9 cellular contexts compared by ENCODE assay signal in the genomic region with DNA sequence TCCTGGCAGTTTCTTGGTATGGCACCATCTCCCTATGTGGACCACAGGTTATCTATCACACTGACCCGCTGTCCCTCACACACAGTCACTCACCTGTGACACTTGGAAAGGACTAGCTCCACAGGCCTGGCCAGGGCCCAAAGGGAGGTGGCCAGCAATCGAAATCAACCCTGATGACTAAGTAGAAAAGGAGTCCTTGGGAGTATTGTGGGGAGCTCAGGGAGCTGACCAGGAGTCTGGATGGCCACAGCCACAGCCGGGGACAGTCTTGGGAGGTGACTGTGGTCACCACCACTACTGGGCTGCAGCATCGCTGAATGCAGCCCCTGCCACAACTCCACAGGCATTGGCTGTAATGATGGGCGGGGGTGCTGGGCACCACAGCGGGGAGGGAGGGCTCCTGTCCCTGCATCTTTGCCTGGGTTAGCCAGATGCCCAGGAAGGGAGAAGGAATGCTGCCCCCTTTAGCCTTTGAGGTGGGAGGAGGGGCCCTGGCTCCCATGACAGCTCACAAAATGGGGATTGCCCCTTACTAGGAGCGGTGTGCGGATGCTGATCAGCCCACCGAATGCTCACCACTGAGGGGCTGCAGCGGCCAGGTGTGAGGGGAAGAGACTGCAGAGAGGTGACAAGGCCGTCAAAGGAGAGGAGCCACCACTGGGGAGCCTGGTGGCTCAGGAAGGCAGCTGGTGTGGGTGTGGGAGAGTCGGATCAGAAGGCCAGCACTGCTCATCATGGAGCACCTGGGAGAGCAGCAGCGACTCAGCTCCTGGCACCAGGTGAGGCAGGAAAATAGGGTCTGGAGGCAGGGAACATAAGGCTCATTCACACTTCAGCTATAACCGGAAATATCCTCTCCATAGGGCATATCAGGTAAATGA.
DNase-seq lines count a peak whose midpoint lies in the region; ATAC-seq and FAIRE-seq lines count a peak whose summit lies in the region.
"Had no signal": no experiment of that assay in that cellular context is flagged by ENCODE, and none has a peak within 500 bp of the region (broad histone marks: within the 10 kb centered on the region; RNA-seq: fewer than 3 reads in every experiment).

No MANE protein-coding gene starts in this region.

- peak overlapping the region in 1 of 2 donors; percentile 83 for H3K4me3 Mint-ChIP-seq in stimulated activated naive B cell treated with anti-CD40 and anti-IgM and Interleukin-4, amounts not matched to agents 10 μg/mL and 1 μg/mL and 100 μg/mL, for 72 hours

- no peaks in the 10 kb centered on the region for H3K9me3 Mint-ChIP-seq in stimulated activated naive B cell treated with anti-CD40 and anti-IgM and Interleukin-4, amounts not matched to agents 10 μg/mL and 1 μg/mL and 100 μg/mL, for 72 hours

- FAIRE-seq in RCC 7860 (lab: Jason Lieb, UNC): peak; percentile 80

- peaks cover 55 to 87% of the 10 kb centered on the region in 2 donors for H3K4me1 Mint-ChIP-seq in stimulated activated naive B cell treated with anti-CD40 and anti-IgM and Interleukin-4, amounts not matched to agents 10 μg/mL and 1 μg/mL and 100 μg/mL, for 72 hours

- H3K27ac Mint-ChIP-seq in stimulated activated naive B cell treated with anti-CD40 and anti-IgM and Interleukin-4, amounts not matched to agents 10 μg/mL and 1 μg/mL and 100 μg/mL, for 72 hours: peak overlapping the region; percentile 96

- no peak for ATAC-seq in stimulated activated naive B cell treated with anti-CD40 and anti-IgM and Interleukin-4, amounts not matched to agents 10 μg/mL and 1 μg/mL and 100 μg/mL, for 72 hours (replicated peaks)
- ATAC-seq in HG03139 (IDR thresholded peaks at IDR 0.05; ENCODE audit: unreplicated experiment) (no peak), GM18861 (IDR thresholded peaks at IDR 0.05; ENCODE audit: unreplicated experiment) (no peak)

- peak; percentile 56 for DNase-seq in activated CD8-positive, alpha-beta memory T cell treated with anti-CD3 and anti-CD28 coated beads, Interleukin-2, amount 50 U/mL, for 48 hours
- DNase-seq in activated CD8-positive, alpha-beta memory T cell treated with anti-CD3 and anti-CD28 coated beads, Interleukin-2, amount 50 U/mL, for 4 hours: no peak
- DNase-seq in RCC 7860 (ENCODE audit: low spot score) (peak; percentile 90), hepatic stellate cell (ENCODE audit: low spot score) (peak; percentile 83), NCI-H345 treated with DMSO at 0.1 percent for 48 hours (lab: John Stamatoyannopoulos, UW; ENCODE audit: unreplicated experiment) (no peak)
- no peak for DNase-seq in stimulated activated naive B cell treated with anti-CD40 and anti-IgM and Interleukin-4, amounts not matched to agents 10 μg/mL and 1 μg/mL and 100 μg/mL, for 72 hours
- DNase-seq: SHP77 treated with DMSO at 0.1 percent for 48 hours had no signal

- H3K36me3 Mint-ChIP-seq in stimulated activated naive B cell treated with anti-CD40 and anti-IgM and Interleukin-4, amounts not matched to agents 10 μg/mL and 1 μg/mL and 100 μg/mL, for 72 hours: no peaks in the 10 kb centered on the region

- no peaks in the 10 kb centered on the region for H3K27me3 Mint-ChIP-seq in stimulated activated naive B cell treated with anti-CD40 and anti-IgM and Interleukin-4, amounts not matched to agents 10 μg/mL and 1 μg/mL and 100 μg/mL, for 72 hours

Comparison
In these comparisons a context has a peak if more than half of its experiments do, and no peak if none do; other contexts are left out.
1. DNase-seq: peak in activated CD8-positive, alpha-beta memory T cell treated with anti-CD3 and anti-CD28 coated beads, Interleukin-2, amount 50 U/mL, for 48 hours (single experiment), RCC 7860 (single experiment) and hepatic stellate cell (single experiment); none in activated CD8-positive, alpha-beta memory T cell treated with anti-CD3 and anti-CD28 coated beads, Interleukin-2, amount 50 U/mL, for 4 hours (single experiment), stimulated activated naive B cell treated with anti-CD40 and anti-IgM and Interleukin-4, amounts not matched to agents 10 μg/mL and 1 μg/mL and 100 μg/mL, for 72 hours (single experiment) and NCI-H345 treated with DMSO at 0.1 percent for 48 hours (single experiment).